In genomic region chr13:36090592-36090991, GRCh38 we compare ENCODE assay signal across 28 cellular contexts. TPM values are rescaled to one million over a fixed set of nuclear protein-coding genes. Genes with fewer than 3 reads are reported as not detected.
DNase-seq lines count a peak whose midpoint lies in the region; ATAC-seq and TF ChIP-seq lines count a peak whose summit lies in the region.
"Had no signal": no experiment of that assay in that cellular context is flagged by ENCODE, and none has a peak within 500 bp of the region (broad histone marks: within the 10 kb centered on the region; RNA-seq: fewer than 3 reads in every experiment).

No MANE protein-coding gene starts in this region.

- peak overlapping the region; percentile 32 for H3K4me2 ChIP-seq in osteoblast (ENCODE audit: insufficient read depth, low read length)
- H3K4me2 ChIP-seq: BLaER1 had no signal

- no peaks in the 10 kb centered on the region for H4K20me1 ChIP-seq in osteoblast (ENCODE audit: insufficient read depth, low read length)
- H4K20me1 ChIP-seq: BLaER1 had no signal

- H3K4me3 ChIP-seq in breast epithelium = no peak overlapping the region
- no peak overlapping the region for H3K4me3 ChIP-seq in osteoblast (ENCODE audit: insufficient read depth, low read length)
- no peak overlapping the region for H3K4me3 ChIP-seq in coronary artery
- H3K4me3 ChIP-seq: adrenal gland, BLaER1, cardiac muscle cell, left lung, thyroid gland had no signal

- H3K9me3 ChIP-seq in breast epithelium = no peaks in the 10 kb centered on the region
- no peaks in the 10 kb centered on the region for H3K9me3 ChIP-seq in osteoblast (ENCODE audit: low read depth, low read length)
- H3K9me3 ChIP-seq: adrenal gland, BLaER1, left lung, thyroid gland had no signal

- intact Hi-C loops in breast epithelium (cut with DNase I; ENCODE audit: low total_unique reads) = no loop called here

- TF ChIP-seq CTCF in breast epithelium (IDR thresholded peaks at IDR 0.05) (no peak), osteoblast (IDR thresholded peaks at IDR 0.05; ENCODE audit: extremely low read depth, low read depth, low read length) (no peak), coronary artery (IDR thresholded peaks at IDR 0.05) (no peak)

- ATAC-seq in GM18502 (IDR thresholded peaks at IDR 0.05; ENCODE audit: poor library complexity, unreplicated experiment) = no peak
- ATAC-seq in HG03439 (IDR thresholded peaks at IDR 0.05; ENCODE audit: unreplicated experiment) = no peak
- ATAC-seq: activated T-cell treated with anti-CD3 and anti-CD28 coated beads, Interleukin-2, amount 50 U/mL, for 72 hours; left lung; naive thymus-derived CD4-positive, alpha-beta T cell; stimulated activated naive CD8-positive, alpha-beta T cell treated with anti-CD3 and anti-CD28 coated beads, Interleukin-15, amount 100 ng/mL, for 72 hours had no signal

- H3K4me1 ChIP-seq in breast epithelium (no peaks in the 10 kb centered on the region), osteoblast (ENCODE audit: insufficient read depth, low read length) (peaks cover 4% of the 10 kb centered on the region)
- H3K4me1 ChIP-seq: adrenal gland, BLaER1, left lung, thyroid gland had no signal

- H3K36me3 ChIP-seq in breast epithelium (no peaks in the 10 kb centered on the region), osteoblast (ENCODE audit: insufficient read depth, low read length) (no peaks in the 10 kb centered on the region)
- H3K36me3 ChIP-seq: adrenal gland, BLaER1, cardiac muscle cell, left lung, thyroid gland had no signal

- peak overlapping the region; percentile 17 for H2AFZ ChIP-seq in osteoblast (ENCODE audit: low read length)

- H3K79me2 ChIP-seq in osteoblast (ENCODE audit: insufficient read depth, low read length) = no peaks in the 10 kb centered on the region

- no peak for TF ChIP-seq POLR2A in breast epithelium (IDR thresholded peaks at IDR 0.05)

- DNase-seq in Daoy (ENCODE audit: low read depth) (peak; percentile 50), NCI-H226 (peak; percentile 2), breast epithelium (ENCODE audit: low spot score in 2 of 2) (no peak), osteoblast (ENCODE audit: insufficient read length, low spot score, missing footprints) (peak; percentile 31), coronary artery (ENCODE audit: low spot score) (no peak), HuH-7.5 (ENCODE audit: low spot score) (no peak)
- DNase-seq: activated CD4-positive, alpha-beta T cell treated with anti-CD3 and anti-CD28 coated beads, Interleukin-2, amount 10 ng/mL, durations not matched to agents 7 days and 5 days; activated naive CD4-positive, alpha-beta T cell treated with Interleukin-2 at 50 U/mL for 16 hours; activated T-cell treated with anti-CD3 and anti-CD28 coated beads, Interleukin-2, amount 50 U/mL, for 72 hours; adrenal gland; COR-L47; DMS79; left lung; naive thymus-derived CD4-positive, alpha-beta T cell; NCI-H1092; NCI-H1694 treated with DMSO at 0.1 percent for 48 hours; NCI-H2171; NCI-H524; occipital lobe; Right ventricle myocardium superior; stimulated activated CD8-positive, alpha-beta memory T cell treated with anti-CD3 and anti-CD28 coated beads, Interleukin-4, amount 100 ng/mL, for 48 hours; stimulated activated naive CD8-positive, alpha-beta T cell treated with anti-CD3 and anti-CD28 coated beads, Interleukin-15, amount 100 ng/mL, for 72 hours; T-helper 9 cell had no signal

- no peaks in the 10 kb centered on the region for H3K27me3 ChIP-seq in breast epithelium
- H3K27me3 ChIP-seq in osteoblast (ENCODE audit: insufficient read depth, low read length) = no peaks in the 10 kb centered on the region
- H3K27me3 ChIP-seq: adrenal gland, BLaER1, cardiac muscle cell, left lung, thyroid gland had no signal

- H3K27ac ChIP-seq in breast epithelium (peak overlapping the region; percentile 41 to 75), osteoblast (ENCODE audit: low read depth, low read length) (no peak overlapping the region), coronary artery (peak overlapping the region in 1 of 2 donors; percentile 19)
- H3K27ac ChIP-seq: adrenal gland, BLaER1, cardiac muscle cell, left lung had no signal

RNA-seq across cellular contexts. Expression of gene DCLK1, which starts 40.6 kb away (rescaled TPM):
- total RNA-seq in Daoy (2014; rRNA removed; shearing (Covaris generic)) = 7.0 and 8.9 TPM in 2 replicates
- total RNA-seq in breast epithelium = 100 to 1,000 TPM in 1 of 3 donors, 10 to 100 TPM in 2; 21.2 to 158 (median 28.2) TPM
- 132 TPM in 2 replicates for total RNA-seq in osteoblast
- total RNA-seq: activated CD4-positive, alpha-beta T cell treated with anti-CD3 and anti-CD28 coated beads, Interleukin-2, amount 10 ng/mL, durations not matched to agents 7 days and 5 days; activated T-cell treated with anti-CD3 and anti-CD28 coated beads, Interleukin-2, amount 50 U/mL, for 72 hours; naive thymus-derived CD4-positive, alpha-beta T cell had no signal

Comparison
In these comparisons a context has a peak if more than half of its experiments do, and no peak if none do; other contexts are left out.
1. DNase-seq: peak in Daoy (single experiment), NCI-H226 (single experiment) and osteoblast (single experiment); none in breast epithelium (0 of 2), coronary artery (single experiment) and HuH-7.5 (single experiment).